ENCODE assay signal across 8 cellular contexts in the genomic region with DNA sequence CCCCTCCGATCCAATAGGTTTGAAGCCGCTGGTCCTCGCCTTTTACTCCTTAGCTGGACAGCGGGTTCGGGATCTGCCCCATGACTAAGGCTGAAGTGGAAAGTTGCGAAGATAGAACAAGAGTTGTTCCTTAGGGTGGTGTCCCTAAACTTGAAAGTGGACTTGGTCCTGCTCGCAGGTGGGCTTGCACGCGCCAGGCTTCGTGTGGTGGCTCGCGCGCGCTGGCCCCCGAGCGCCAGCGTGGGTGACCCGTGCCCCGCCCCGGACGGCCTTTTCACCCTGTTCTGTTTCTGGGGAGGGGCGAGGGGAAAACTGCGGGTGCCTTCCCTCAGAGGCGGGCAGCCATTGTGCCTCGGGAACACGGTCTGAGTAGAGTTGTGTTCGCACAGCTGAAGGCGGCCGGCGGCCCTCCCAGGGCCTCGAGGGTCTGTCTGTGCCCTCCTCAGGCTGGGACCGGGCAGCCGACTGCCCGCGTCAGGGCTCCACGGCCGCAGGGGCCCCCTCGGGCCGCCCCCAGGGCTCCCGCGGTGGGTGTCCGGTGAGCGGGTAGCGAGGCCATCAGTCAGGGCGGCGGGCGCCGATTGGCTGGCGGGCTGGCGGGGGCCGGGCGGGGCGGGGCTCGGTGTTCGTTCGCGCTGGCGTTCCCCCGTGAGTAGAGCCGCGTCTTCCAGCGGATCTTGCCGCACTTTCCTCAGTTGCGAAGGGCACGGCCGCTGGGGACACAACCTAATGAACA. TPM values are rescaled to one million over a fixed set of nuclear protein-coding genes. Genes with fewer than 3 reads are reported as not detected.
A peak's percentile ranks its signal among the peaks of the same experiment; 100 is the strongest.
DNase-seq lines count a peak whose midpoint lies in the region; ATAC-seq and TF ChIP-seq lines count a peak whose summit lies in the region.

No MANE protein-coding gene starts in this region.

- peak overlapping the region; percentile 87 to 93 for H3K27ac Mint-ChIP-seq in activated naive CD4-positive, alpha-beta T cell treated with anti-CD3 and anti-CD28 coated beads, Interleukin-2, amount 50 U/mL, for 72 hours

- H3K4me2 ChIP-seq in DND-41 (ENCODE audit: insufficient read depth, low read length): peak overlapping the region; percentile 82
- peak overlapping the region; percentile 82 for H3K4me2 ChIP-seq in KMS-11

- H3K36me3 ChIP-seq in DND-41 (ENCODE audit: insufficient read depth, low read length) (no peaks in the 10 kb centered on the region), KMS-11 (ENCODE audit: insufficient read depth) (no peaks in the 10 kb centered on the region), SK-N-MC (ENCODE audit: insufficient read depth, low read length) (peaks cover 4% of the 10 kb centered on the region; the same call in 1 of the 2 replicates)

- peak overlapping the region; percentile 55 for H3K27ac ChIP-seq in DND-41 (ENCODE audit: low read length)
- peak overlapping the region; percentile 66 for H3K27ac ChIP-seq in KMS-11
- H3K27ac ChIP-seq in SK-N-MC: peak overlapping the region; percentile 82
- H3K27ac ChIP-seq in temporal lobe (ENCODE audit: low read depth, low read length): peak overlapping the region; percentile 44

- H3K4me1 ChIP-seq in DND-41 (ENCODE audit: insufficient read depth, low read length) (peaks cover 55% of the 10 kb centered on the region), KMS-11 (ENCODE audit: low read depth, poor library complexity, severe bottlenecking) (peaks cover 89% of the 10 kb centered on the region)

- DNase-seq in DND-41 (peak; percentile 80), SK-N-MC (ENCODE audit: low read depth, low spot score) (no peak), glomerular visceral epithelial cell (ENCODE audit: extremely low spot score) (peak; percentile 87), omental fat pad (ENCODE audit: low spot score) (peak; percentile 63)
- peak; percentile 83 to 86 for DNase-seq in activated naive CD4-positive, alpha-beta T cell treated with anti-CD3 and anti-CD28 coated beads, Interleukin-2, amount 50 U/mL, for 72 hours (ENCODE audit: low spot score in 2 of 2)

- H3K36me3 Mint-ChIP-seq in activated naive CD4-positive, alpha-beta T cell treated with anti-CD3 and anti-CD28 coated beads, Interleukin-2, amount 50 U/mL, for 72 hours: no peaks in the 10 kb centered on the region

- H3K27me3 ChIP-seq in DND-41 (ENCODE audit: insufficient read depth, low read length, poor library complexity) (no peaks in the 10 kb centered on the region), KMS-11 (ENCODE audit: insufficient read depth, low read depth) (no peaks in the 10 kb centered on the region)

- H2AFZ ChIP-seq in DND-41 (ENCODE audit: low read depth, low read length) (peak overlapping the region; percentile 81), KMS-11 (ENCODE audit: low read depth) (peak overlapping the region; percentile 52; the same call in 1 of the 2 replicates)

- peaks cover 97% of the 10 kb centered on the region for H3K79me2 ChIP-seq in DND-41 (ENCODE audit: insufficient read depth, low read length)
- peaks cover 64% of the 10 kb centered on the region for H3K79me2 ChIP-seq in KMS-11 (ENCODE audit: insufficient read depth, low read depth)

- TF ChIP-seq CTCF in DND-41 (IDR thresholded peaks at IDR 0.05; ENCODE audit: borderline replicate concordance, extremely low read depth, low read length, poor library complexity, severe bottlenecking): no peak
- TF ChIP-seq CTCF in KMS-11 (conservative IDR thresholded peaks at IDR 0.05; ENCODE audit: low read depth, low read length): no peak
- no peak for TF ChIP-seq CTCF in omental fat pad (IDR thresholded peaks at IDR 0.05)

- H4K20me1 ChIP-seq in DND-41 (ENCODE audit: insufficient read depth, low read length) (peaks cover 59% of the 10 kb centered on the region), KMS-11 (ENCODE audit: insufficient read depth) (no peaks in the 10 kb centered on the region)

- ATAC-seq in DND-41 (ENCODE audit: insufficient read depth, low read depth) (peak; percentile 88), GM21619 (IDR thresholded peaks at IDR 0.05; ENCODE audit: unreplicated experiment) (peak; percentile 50), omental fat pad (ENCODE audit: low FRiP score) (peak; percentile 94)
- peak; percentile 81 to 87 for ATAC-seq in activated naive CD4-positive, alpha-beta T cell treated with anti-CD3 and anti-CD28 coated beads, Interleukin-2, amount 50 U/mL, for 72 hours

- H3K9ac ChIP-seq in DND-41 (ENCODE audit: low read depth, low read length): peak overlapping the region; percentile 67
- peak overlapping the region; percentile 62; the same call in 1 of the 2 replicates for H3K9ac ChIP-seq in KMS-11
- peak overlapping the region; percentile 76 for H3K9ac ChIP-seq in SK-N-MC (ENCODE audit: insufficient read length)

- H3K4me3 ChIP-seq in DND-41 (ENCODE audit: low read depth in 1 of 2, low read length in 2 of 2): peak overlapping the region; percentile 35 to 68; a peak in 3 of 4 replicates
- H3K4me3 ChIP-seq in KMS-11 (IDR thresholded peaks at IDR 0.05; ENCODE audit: insufficient read depth, low read depth, low read length): no peak overlapping the region
- H3K4me3 ChIP-seq in SK-N-MC: peak overlapping the region; percentile 80

- H3K9me3 Mint-ChIP-seq in activated naive CD4-positive, alpha-beta T cell treated with anti-CD3 and anti-CD28 coated beads, Interleukin-2, amount 50 U/mL, for 72 hours: no peaks in the 10 kb centered on the region

- H3K9me3 ChIP-seq in DND-41 (ENCODE audit: insufficient read depth, low read length, severe bottlenecking): no peaks in the 10 kb centered on the region
- no peaks in the 10 kb centered on the region for H3K9me3 ChIP-seq in SK-N-MC (ENCODE audit: low read depth, low read length)

RNA-seq across cellular contexts. Expression of gene RREB1, which starts 33.0 kb away (rescaled TPM):
- total RNA-seq in activated naive CD4-positive, alpha-beta T cell treated with anti-CD3 and anti-CD28 coated beads, Interleukin-2, amount 50 U/mL, for 72 hours: 10 to 100 TPM; 15.0 to 22.4 TPM
- total RNA-seq in omental fat pad (10 to 100 TPM; 24.9 to 48.1 (median 40.6) TPM), temporal lobe (1.5 TPM)
